17 cellular contexts compared by ENCODE assay signal in genomic region chr2:198545411-198545810, GRCh38.
A peak's percentile ranks its signal among the peaks of the same experiment; 100 is the strongest.
DNase-seq lines count a peak whose midpoint lies in the region; ATAC-seq, FAIRE-seq and TF ChIP-seq lines count a peak whose summit lies in the region.
"Had no signal": no experiment of that assay in that cellular context is flagged by ENCODE, and none has a peak within 500 bp of the region (broad histone marks: within the 10 kb centered on the region; RNA-seq: fewer than 3 reads in every experiment).

No MANE protein-coding gene starts in this region.

- no peak for FAIRE-seq in urothelium cell line (lab: Jason Lieb, UNC)

- H3K36me3 Mint-ChIP-seq in activated CD8-positive, alpha-beta T cell treated with anti-CD3 and anti-CD28 coated beads, Interleukin-2, amount 10 ng/mL, durations not matched to agents 7 days and 5 days (ENCODE audit: low read depth): no peaks in the 10 kb centered on the region
- H3K36me3 Mint-ChIP-seq: CD8-positive, alpha-beta memory T cell had no signal

- POLR2A ChIA-PET in activated CD8-positive, alpha-beta T cell treated with anti-CD3 and anti-CD28 coated beads, Interleukin-2, amount 10 ng/mL, durations not matched to agents 7 days and 5 days (lab: Charles Lee): no interaction called here

- no peaks in the 10 kb centered on the region for H3K9me3 Mint-ChIP-seq in activated CD8-positive, alpha-beta T cell treated with anti-CD3 and anti-CD28 coated beads, Interleukin-2, amount 10 ng/mL, durations not matched to agents 7 days and 5 days (ENCODE audit: insufficient read depth)

- no peak overlapping the region for H3K4me3 Mint-ChIP-seq in activated CD8-positive, alpha-beta T cell treated with anti-CD3 and anti-CD28 coated beads, Interleukin-2, amount 10 ng/mL, durations not matched to agents 7 days and 5 days
- H3K4me3 Mint-ChIP-seq: CD8-positive, alpha-beta memory T cell; HFFc6 had no signal

- H3K9me3 ChIP-seq in RWPE2 (ENCODE audit: severe bottlenecking): no peaks in the 10 kb centered on the region
- H3K9me3 ChIP-seq: BLaER1 had no signal

- no peaks in the 10 kb centered on the region for H3K27me3 Mint-ChIP-seq in activated CD8-positive, alpha-beta T cell treated with anti-CD3 and anti-CD28 coated beads, Interleukin-2, amount 10 ng/mL, durations not matched to agents 7 days and 5 days (ENCODE audit: low read depth)

- H3K27ac ChIP-seq in RWPE2 (ENCODE audit: poor library complexity, severe bottlenecking): no peak overlapping the region
- H3K27ac ChIP-seq: BLaER1 had no signal

- H3K4me1 Mint-ChIP-seq in activated CD8-positive, alpha-beta T cell treated with anti-CD3 and anti-CD28 coated beads, Interleukin-2, amount 10 ng/mL, durations not matched to agents 7 days and 5 days (ENCODE audit: low read depth): no peaks in the 10 kb centered on the region
- H3K4me1 Mint-ChIP-seq: CD8-positive, alpha-beta memory T cell had no signal

- DNase-seq in NCI-H748 (lab: John Stamatoyannopoulos, UW; ENCODE audit: unreplicated experiment) (peak; percentile 25), NCI-H748 treated with DMSO at 0.1 percent for 48 hours (lab: John Stamatoyannopoulos, UW) (no peak), RWPE2 (ENCODE audit: low spot score) (no peak), islet precursor cell (peak; percentile 58), urothelium cell line (ENCODE audit: low spot score) (peak; percentile 4), GOT3 (lab: John Stamatoyannopoulos, UW) (no peak)
- DNase-seq in activated CD8-positive, alpha-beta T cell treated with anti-CD3 and anti-CD28 coated beads, Interleukin-2, amount 10 ng/mL, durations not matched to agents 7 days and 5 days: no peak
- DNase-seq: 8988T; CD8-positive, alpha-beta memory T cell; HFFc6; MM.1S; NCI-H1105 treated with DMSO at 0.1 percent for 48 hours; NCI-H187 treated with DMSO at 0.1 percent for 48 hours; NCI-H2171; NCI-H446 treated with DMSO at 0.1 percent for 48 hours had no signal

- TF ChIP-seq CTCF in RWPE2 (IDR thresholded peaks at IDR 0.05; ENCODE audit: poor library complexity, severe bottlenecking): no peak

- no peak overlapping the region for H3K4me3 ChIP-seq in RWPE2 (ENCODE audit: severe bottlenecking)
- H3K4me3 ChIP-seq: BLaER1 had no signal

- H3K27ac Mint-ChIP-seq in activated CD8-positive, alpha-beta T cell treated with anti-CD3 and anti-CD28 coated beads, Interleukin-2, amount 10 ng/mL, durations not matched to agents 7 days and 5 days: no peak overlapping the region
- H3K27ac Mint-ChIP-seq: CD8-positive, alpha-beta memory T cell; HFFc6 had no signal

- ATAC-seq in RWPE2 (ENCODE audit: low read depth) (peak; percentile 89), SK-N-SH treated with all-trans-retinoic acid at 6 μM for 48 hours (no peak)
- no peak for ATAC-seq in activated CD8-positive, alpha-beta T cell treated with anti-CD3 and anti-CD28 coated beads, Interleukin-2, amount 10 ng/mL, durations not matched to agents 7 days and 5 days

- CTCF ChIA-PET in activated CD8-positive, alpha-beta T cell treated with anti-CD3 and anti-CD28 coated beads, Interleukin-2, amount 10 ng/mL, durations not matched to agents 7 days and 5 days (lab: Charles Lee): no interaction called here

- no peaks in the 10 kb centered on the region for H3K27me3 ChIP-seq in RWPE2 (ENCODE audit: insufficient read depth, poor library complexity, severe bottlenecking)
- H3K27me3 ChIP-seq: BLaER1 had no signal

- no peaks in the 10 kb centered on the region for H3K4me1 ChIP-seq in RWPE2 (ENCODE audit: insufficient read depth, poor library complexity, severe bottlenecking)
- H3K4me1 ChIP-seq: BLaER1 had no signal

- H3K36me3 ChIP-seq in RWPE2 (ENCODE audit: low read depth): no peaks in the 10 kb centered on the region
- H3K36me3 ChIP-seq: BLaER1 had no signal

TF ChIP-seq in SK-N-SH treated with all-trans-retinoic acid at 6 μM for 48 hours, 23 proteins besides CTCF, POLR2A, EP300 and RAD21:
- TF ChIP-seq ESRRG (CRISPR knock-in tag; IDR thresholded peaks at IDR 0.05) (no peak), SNAI2 (CRISPR knock-in tag; IDR thresholded peaks at IDR 0.05) (no peak), TOX (CRISPR knock-in tag; IDR thresholded peaks at IDR 0.05; ENCODE audit: borderline replicate concordance) (no peak), ZC3H10 (CRISPR knock-in tag; IDR thresholded peaks at IDR 0.05) (no peak)
TF ChIP-seq in SK-N-SH treated with all-trans-retinoic acid at 6 μM for 48 hours: peak in this region for 0.

Comparison
In these comparisons a context has a peak if more than half of its experiments do, and no peak if none do; other contexts are left out.
1. DNase-seq: peak in NCI-H748 (single experiment), islet precursor cell (single experiment) and urothelium cell line (single experiment); none in NCI-H748 treated with DMSO at 0.1 percent for 48 hours (single experiment), RWPE2 (single experiment), activated CD8-positive, alpha-beta T cell treated with anti-CD3 and anti-CD28 coated beads, Interleukin-2, amount 10 ng/mL, durations not matched to agents 7 days and 5 days (single experiment) and GOT3 (single experiment).